In the genomic region with DNA sequence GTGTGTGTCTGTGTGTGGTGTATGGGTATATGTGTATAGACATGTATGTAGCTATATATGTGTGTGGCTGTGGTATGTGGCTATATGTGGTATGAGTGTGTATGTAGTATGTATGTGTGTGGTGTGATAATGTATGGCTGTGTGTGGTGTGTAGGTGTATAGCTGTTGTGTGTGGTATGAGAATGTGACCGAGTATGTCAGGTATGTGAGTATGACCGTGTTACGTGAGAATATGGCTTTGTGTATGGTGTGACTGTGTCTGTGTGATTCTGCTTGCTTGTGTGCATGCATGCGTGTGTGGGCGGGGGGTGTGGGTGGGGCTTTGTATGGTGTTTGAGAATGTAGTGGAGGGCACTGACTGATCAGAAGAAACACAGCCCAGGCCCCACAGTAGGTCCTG, we compare ENCODE assay signal across 1 cellular context.
TF ChIP-seq lines count a peak whose summit lies in the region.

No MANE protein-coding gene starts in this region.

TF ChIP-seq in K562, 482 proteins besides CTCF, POLR2A, EP300 and RAD21 (continues in another document):
- TF ChIP-seq RBM25 (IDR thresholded peaks at IDR 0.05; ENCODE audit: low read depth, low read length, severe bottlenecking) (no peak), RBBP5 (IDR thresholded peaks at IDR 0.05; ENCODE audit: borderline replicate concordance, insufficient read depth, low read length, poor library complexity, severe bottlenecking) (no peak), SNRNP70 (optimal IDR thresholded peaks at IDR 0.05; ENCODE audit: low read depth, low read length) (no peak), NR3C1 (CRISPR knock-in tag; IDR thresholded peaks at IDR 0.05) (no peak), HDGF (IDR thresholded peaks at IDR 0.05) (0 out of 2 replicates have a peak, but pooled peaks have one; percentile 7), TCF7 (IDR thresholded peaks at IDR 0.05; ENCODE audit: borderline replicate concordance) (no peak), TCF3 (CRISPR knock-in tag; IDR thresholded peaks at IDR 0.05) (no peak), ILK (tag; IDR thresholded peaks at IDR 0.05; ENCODE audit: borderline replicate concordance, low read depth) (no peak), MCM2 (IDR thresholded peaks at IDR 0.05; ENCODE audit: low read depth) (no peak), ZC3H4 (CRISPR knock-in tag; IDR thresholded peaks at IDR 0.05; ENCODE audit: borderline replicate concordance) (no peak), ZNF282 (CRISPR knock-in tag; IDR thresholded peaks at IDR 0.05) (no peak), HDAC8 (tag; IDR thresholded peaks at IDR 0.05) (no peak), ZNF165 (CRISPR knock-in tag; IDR thresholded peaks at IDR 0.05; ENCODE audit: borderline replicate concordance) (no peak), ZFPM2 (CRISPR knock-in tag; IDR thresholded peaks at IDR 0.05) (no peak), ETV6 (IDR thresholded peaks at IDR 0.05; ENCODE audit: borderline replicate concordance in 1 of 2, low read depth in 2 of 2, low read length in 1 of 2) (no peak), ETV6 (CRISPR knock-in tag; IDR thresholded peaks at IDR 0.05; ENCODE audit: borderline replicate concordance) (no peak), SREBF2 (CRISPR knock-in tag; IDR thresholded peaks at IDR 0.05) (0 out of 2 replicates have a peak, but pooled peaks have one; percentile 1), HMGN3 (IDR thresholded peaks at IDR 0.05; ENCODE audit: borderline replicate concordance, extremely low read depth, insufficient read length, low read depth, low read length) (no peak), ELF4 (CRISPR knock-in tag; IDR thresholded peaks at IDR 0.05) (0 out of 2 replicates have a peak, but pooled peaks have one; percentile 33), STAT5B (CRISPR knock-in tag; IDR thresholded peaks at IDR 0.05) (no peak), PTRF (tag; IDR thresholded peaks at IDR 0.05) (no peak), ZNF584 (CRISPR knock-in tag; IDR thresholded peaks at IDR 0.05; ENCODE audit: low read depth) (no peak), CTBP1 (IDR thresholded peaks at IDR 0.05; ENCODE audit: borderline replicate concordance) (no peak), MBD1 (CRISPR knock-in tag; IDR thresholded peaks at IDR 0.05) (no peak), MYC (IDR thresholded peaks at IDR 0.05; ENCODE audit: low read depth, low read length) (no peak), MYC (CRISPR knock-in tag; IDR thresholded peaks at IDR 0.05; ENCODE audit: borderline replicate concordance, low read depth) (no peak), NCOR1 (IDR thresholded peaks at IDR 0.05) (no peak), EGR1 (conservative IDR thresholded peaks at IDR 0.05) (peak; percentile 62), POLR2AphosphoS2 (IDR thresholded peaks at IDR 0.05; ENCODE audit: low read length) (no peak), KAT2B (IDR thresholded peaks at IDR 0.05; ENCODE audit: low read depth, low read length) (no peak), ZNF143 (CRISPR knock-in tag; IDR thresholded peaks at IDR 0.05) (no peak), EHMT2 (IDR thresholded peaks at IDR 0.05) (no peak), NFYB (IDR thresholded peaks at IDR 0.05; ENCODE audit: extremely low read depth, insufficient read length) (no peak), CREM (IDR thresholded peaks at IDR 0.05; ENCODE audit: low read depth) (no peak)
- TF ChIP-seq, protein P1, sequence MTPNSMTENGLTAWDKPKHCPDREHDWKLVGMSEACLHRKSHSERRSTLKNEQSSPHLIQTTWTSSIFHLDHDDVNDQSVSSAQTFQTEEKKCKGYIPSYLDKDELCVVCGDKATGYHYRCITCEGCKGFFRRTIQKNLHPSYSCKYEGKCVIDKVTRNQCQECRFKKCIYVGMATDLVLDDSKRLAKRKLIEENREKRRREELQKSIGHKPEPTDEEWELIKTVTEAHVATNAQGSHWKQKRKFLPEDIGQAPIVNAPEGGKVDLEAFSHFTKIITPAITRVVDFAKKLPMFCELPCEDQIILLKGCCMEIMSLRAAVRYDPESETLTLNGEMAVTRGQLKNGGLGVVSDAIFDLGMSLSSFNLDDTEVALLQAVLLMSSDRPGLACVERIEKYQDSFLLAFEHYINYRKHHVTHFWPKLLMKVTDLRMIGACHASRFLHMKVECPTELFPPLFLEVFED (CRISPR knock-in tag; conservative IDR thresholded peaks at IDR 0.05) = 0 out of 2 replicates have a peak, but pooled peaks have one; percentile 45
- TF ChIP-seq, protein P2, sequence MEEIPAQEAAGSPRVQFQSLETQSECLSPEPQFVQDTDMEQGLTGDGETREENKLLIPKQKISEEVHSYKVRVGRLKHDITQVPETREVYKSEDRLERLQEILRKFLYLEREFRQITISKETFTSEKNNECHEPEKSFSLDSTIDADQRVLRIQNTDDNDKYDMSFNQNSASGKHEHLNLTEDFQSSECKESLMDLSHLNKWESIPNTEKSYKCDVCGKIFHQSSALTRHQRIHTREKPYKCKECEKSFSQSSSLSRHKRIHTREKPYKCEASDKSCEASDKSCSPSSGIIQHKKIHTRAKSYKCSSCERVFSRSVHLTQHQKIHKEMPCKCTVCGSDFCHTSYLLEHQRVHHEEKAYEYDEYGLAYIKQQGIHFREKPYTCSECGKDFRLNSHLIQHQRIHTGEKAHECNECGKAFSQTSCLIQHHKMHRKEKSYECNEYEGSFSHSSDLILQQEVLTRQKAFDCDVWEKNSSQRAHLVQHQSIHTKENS (CRISPR knock-in tag; IDR thresholded peaks at IDR 0.05) = no peak
- TF ChIP-seq, protein P3, sequence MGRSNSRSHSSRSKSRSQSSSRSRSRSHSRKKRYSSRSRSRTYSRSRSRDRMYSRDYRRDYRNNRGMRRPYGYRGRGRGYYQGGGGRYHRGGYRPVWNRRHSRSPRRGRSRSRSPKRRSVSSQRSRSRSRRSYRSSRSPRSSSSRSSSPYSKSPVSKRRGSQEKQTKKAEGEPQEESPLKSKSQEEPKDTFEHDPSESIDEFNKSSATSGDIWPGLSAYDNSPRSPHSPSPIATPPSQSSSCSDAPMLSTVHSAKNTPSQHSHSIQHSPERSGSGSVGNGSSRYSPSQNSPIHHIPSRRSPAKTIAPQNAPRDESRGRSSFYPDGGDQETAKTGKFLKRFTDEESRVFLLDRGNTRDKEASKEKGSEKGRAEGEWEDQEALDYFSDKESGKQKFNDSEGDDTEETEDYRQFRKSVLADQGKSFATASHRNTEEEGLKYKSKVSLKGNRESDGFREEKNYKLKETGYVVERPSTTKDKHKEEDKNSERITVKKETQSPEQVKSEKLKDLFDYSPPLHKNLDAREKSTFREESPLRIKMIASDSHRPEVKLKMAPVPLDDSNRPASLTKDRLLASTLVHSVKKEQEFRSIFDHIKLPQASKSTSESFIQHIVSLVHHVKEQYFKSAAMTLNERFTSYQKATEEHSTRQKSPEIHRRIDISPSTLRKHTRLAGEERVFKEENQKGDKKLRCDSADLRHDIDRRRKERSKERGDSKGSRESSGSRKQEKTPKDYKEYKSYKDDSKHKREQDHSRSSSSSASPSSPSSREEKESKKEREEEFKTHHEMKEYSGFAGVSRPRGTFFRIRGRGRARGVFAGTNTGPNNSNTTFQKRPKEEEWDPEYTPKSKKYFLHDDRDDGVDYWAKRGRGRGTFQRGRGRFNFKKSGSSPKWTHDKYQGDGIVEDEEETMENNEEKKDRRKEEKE (IDR thresholded peaks at IDR 0.05; ENCODE audit: borderline replicate concordance in 1 of 2, control insufficient read depth in 1 of 2, low read depth in 2 of 2, low read length in 1 of 2) = 0 out of 4 replicates have a peak, but pooled peaks of 1 of the 2 experiments have one; percentile 45
- TF ChIP-seq, protein P4, sequence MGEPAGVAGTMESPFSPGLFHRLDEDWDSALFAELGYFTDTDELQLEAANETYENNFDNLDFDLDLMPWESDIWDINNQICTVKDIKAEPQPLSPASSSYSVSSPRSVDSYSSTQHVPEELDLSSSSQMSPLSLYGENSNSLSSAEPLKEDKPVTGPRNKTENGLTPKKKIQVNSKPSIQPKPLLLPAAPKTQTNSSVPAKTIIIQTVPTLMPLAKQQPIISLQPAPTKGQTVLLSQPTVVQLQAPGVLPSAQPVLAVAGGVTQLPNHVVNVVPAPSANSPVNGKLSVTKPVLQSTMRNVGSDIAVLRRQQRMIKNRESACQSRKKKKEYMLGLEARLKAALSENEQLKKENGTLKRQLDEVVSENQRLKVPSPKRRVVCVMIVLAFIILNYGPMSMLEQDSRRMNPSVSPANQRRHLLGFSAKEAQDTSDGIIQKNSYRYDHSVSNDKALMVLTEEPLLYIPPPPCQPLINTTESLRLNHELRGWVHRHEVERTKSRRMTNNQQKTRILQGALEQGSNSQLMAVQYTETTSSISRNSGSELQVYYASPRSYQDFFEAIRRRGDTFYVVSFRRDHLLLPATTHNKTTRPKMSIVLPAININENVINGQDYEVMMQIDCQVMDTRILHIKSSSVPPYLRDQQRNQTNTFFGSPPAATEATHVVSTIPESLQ (CRISPR knock-in tag; IDR thresholded peaks at IDR 0.05) = no peak
- TF ChIP-seq, protein P5, sequence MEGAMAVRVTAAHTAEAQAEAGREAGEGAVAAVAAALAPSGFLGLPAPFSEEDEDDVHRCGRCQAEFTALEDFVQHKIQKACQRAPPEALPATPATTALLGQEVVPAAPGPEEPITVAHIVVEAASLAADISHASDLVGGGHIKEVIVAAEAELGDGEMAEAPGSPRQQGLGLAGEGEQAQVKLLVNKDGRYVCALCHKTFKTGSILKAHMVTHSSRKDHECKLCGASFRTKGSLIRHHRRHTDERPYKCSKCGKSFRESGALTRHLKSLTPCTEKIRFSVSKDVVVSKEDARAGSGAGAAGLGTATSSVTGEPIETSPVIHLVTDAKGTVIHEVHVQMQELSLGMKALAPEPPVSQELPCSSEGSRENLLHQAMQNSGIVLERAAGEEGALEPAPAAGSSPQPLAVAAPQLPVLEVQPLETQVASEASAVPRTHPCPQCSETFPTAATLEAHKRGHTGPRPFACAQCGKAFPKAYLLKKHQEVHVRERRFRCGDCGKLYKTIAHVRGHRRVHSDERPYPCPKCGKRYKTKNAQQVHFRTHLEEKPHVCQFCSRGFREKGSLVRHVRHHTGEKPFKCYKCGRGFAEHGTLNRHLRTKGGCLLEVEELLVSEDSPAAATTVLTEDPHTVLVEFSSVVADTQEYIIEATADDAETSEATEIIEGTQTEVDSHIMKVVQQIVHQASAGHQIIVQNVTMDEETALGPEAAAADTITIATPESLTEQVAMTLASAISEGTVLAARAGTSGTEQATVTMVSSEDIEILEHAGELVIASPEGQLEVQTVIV (CRISPR knock-in tag; IDR thresholded peaks at IDR 0.05; ENCODE audit: borderline replicate concordance) = no peak
- TF ChIP-seq, protein P6, sequence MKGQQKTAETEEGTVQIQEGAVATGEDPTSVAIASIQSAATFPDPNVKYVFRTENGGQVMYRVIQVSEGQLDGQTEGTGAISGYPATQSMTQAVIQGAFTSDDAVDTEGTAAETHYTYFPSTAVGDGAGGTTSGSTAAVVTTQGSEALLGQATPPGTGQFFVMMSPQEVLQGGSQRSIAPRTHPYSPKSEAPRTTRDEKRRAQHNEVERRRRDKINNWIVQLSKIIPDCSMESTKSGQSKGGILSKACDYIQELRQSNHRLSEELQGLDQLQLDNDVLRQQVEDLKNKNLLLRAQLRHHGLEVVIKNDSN (CRISPR knock-in tag; IDR thresholded peaks at IDR 0.05) = no peak
- TF ChIP-seq, protein P7, sequence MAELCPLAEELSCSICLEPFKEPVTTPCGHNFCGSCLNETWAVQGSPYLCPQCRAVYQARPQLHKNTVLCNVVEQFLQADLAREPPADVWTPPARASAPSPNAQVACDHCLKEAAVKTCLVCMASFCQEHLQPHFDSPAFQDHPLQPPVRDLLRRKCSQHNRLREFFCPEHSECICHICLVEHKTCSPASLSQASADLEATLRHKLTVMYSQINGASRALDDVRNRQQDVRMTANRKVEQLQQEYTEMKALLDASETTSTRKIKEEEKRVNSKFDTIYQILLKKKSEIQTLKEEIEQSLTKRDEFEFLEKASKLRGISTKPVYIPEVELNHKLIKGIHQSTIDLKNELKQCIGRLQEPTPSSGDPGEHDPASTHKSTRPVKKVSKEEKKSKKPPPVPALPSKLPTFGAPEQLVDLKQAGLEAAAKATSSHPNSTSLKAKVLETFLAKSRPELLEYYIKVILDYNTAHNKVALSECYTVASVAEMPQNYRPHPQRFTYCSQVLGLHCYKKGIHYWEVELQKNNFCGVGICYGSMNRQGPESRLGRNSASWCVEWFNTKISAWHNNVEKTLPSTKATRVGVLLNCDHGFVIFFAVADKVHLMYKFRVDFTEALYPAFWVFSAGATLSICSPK (IDR thresholded peaks at IDR 0.05; ENCODE audit: borderline replicate concordance) = no peak
- TF ChIP-seq, protein P8, sequence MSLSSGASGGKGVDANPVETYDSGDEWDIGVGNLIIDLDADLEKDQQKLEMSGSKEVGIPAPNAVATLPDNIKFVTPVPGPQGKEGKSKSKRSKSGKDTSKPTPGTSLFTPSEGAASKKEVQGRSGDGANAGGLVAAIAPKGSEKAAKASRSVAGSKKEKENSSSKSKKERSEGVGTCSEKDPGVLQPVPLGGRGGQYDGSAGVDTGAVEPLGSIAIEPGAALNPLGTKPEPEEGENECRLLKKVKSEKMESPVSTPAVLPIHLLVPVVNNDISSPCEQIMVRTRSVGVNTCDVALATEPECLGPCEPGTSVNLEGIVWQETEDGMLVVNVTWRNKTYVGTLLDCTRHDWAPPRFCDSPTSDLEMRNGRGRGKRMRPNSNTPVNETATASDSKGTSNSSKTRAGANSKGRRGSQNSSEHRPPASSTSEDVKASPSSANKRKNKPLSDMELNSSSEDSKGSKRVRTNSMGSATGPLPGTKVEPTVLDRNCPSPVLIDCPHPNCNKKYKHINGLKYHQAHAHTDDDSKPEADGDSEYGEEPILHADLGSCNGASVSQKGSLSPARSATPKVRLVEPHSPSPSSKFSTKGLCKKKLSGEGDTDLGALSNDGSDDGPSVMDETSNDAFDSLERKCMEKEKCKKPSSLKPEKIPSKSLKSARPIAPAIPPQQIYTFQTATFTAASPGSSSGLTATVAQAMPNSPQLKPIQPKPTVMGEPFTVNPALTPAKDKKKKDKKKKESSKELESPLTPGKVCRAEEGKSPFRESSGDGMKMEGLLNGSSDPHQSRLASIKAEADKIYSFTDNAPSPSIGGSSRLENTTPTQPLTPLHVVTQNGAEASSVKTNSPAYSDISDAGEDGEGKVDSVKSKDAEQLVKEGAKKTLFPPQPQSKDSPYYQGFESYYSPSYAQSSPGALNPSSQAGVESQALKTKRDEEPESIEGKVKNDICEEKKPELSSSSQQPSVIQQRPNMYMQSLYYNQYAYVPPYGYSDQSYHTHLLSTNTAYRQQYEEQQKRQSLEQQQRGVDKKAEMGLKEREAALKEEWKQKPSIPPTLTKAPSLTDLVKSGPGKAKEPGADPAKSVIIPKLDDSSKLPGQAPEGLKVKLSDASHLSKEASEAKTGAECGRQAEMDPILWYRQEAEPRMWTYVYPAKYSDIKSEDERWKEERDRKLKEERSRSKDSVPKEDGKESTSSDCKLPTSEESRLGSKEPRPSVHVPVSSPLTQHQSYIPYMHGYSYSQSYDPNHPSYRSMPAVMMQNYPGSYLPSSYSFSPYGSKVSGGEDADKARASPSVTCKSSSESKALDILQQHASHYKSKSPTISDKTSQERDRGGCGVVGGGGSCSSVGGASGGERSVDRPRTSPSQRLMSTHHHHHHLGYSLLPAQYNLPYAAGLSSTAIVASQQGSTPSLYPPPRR (CRISPR knock-in tag; IDR thresholded peaks at IDR 0.05; ENCODE audit: borderline replicate concordance) = no peak
